ENCODE assay signal across 2 cellular contexts in the genomic region with DNA sequence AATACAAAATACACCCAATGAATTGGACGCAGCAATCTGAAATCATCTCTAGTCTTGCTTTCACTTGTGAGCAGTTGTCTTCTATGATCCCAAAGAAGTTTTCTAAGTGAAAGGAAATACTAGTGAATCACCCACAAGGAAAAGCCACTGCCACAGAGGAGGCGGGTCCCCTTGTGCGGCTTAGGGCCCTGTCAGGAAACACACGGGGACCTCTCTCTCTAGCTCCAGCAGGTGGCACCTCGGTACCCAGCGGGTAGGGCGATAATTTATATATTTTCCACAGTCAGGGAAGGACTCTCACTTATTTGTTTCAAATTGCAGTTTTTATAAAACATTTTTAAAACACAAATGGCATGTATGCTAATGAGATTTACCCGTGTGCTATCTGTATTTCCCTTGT.
TF ChIP-seq lines count a peak whose summit lies in the region.

No MANE protein-coding gene starts in this region.

TF ChIP-seq in IMR-90, 13 proteins besides CTCF, POLR2A, EP300 and RAD21:
- TF ChIP-seq MAFK (IDR thresholded peaks at IDR 0.05; ENCODE audit: low read depth, low read length): no peak
- TF ChIP-seq BHLHE40 (IDR thresholded peaks at IDR 0.05; ENCODE audit: low read depth, low read length): no peak
- TF ChIP-seq RFX5 (IDR thresholded peaks at IDR 0.05; ENCODE audit: low read depth, low read length): no peak
- no peak for TF ChIP-seq MAZ (IDR thresholded peaks at IDR 0.05; ENCODE audit: borderline replicate concordance, low read depth, low read length)
- no peak for TF ChIP-seq FOS (IDR thresholded peaks at IDR 0.05; ENCODE audit: low read depth, low read length)
- TF ChIP-seq RCOR1 (IDR thresholded peaks at IDR 0.05; ENCODE audit: insufficient replicate concordance, low read length): no peak
- TF ChIP-seq, protein P1, sequence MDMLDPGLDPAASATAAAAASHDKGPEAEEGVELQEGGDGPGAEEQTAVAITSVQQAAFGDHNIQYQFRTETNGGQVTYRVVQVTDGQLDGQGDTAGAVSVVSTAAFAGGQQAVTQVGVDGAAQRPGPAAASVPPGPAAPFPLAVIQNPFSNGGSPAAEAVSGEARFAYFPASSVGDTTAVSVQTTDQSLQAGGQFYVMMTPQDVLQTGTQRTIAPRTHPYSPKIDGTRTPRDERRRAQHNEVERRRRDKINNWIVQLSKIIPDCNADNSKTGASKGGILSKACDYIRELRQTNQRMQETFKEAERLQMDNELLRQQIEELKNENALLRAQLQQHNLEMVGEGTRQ (IDR thresholded peaks at IDR 0.05; ENCODE audit: low read depth, low read length): no peak
- no peak for TF ChIP-seq SMC3 (IDR thresholded peaks at IDR 0.05; ENCODE audit: low read depth, low read length)
- TF ChIP-seq CHD1 (IDR thresholded peaks at IDR 0.05; ENCODE audit: low read depth, low read length): no peak
- TF ChIP-seq, protein P2, sequence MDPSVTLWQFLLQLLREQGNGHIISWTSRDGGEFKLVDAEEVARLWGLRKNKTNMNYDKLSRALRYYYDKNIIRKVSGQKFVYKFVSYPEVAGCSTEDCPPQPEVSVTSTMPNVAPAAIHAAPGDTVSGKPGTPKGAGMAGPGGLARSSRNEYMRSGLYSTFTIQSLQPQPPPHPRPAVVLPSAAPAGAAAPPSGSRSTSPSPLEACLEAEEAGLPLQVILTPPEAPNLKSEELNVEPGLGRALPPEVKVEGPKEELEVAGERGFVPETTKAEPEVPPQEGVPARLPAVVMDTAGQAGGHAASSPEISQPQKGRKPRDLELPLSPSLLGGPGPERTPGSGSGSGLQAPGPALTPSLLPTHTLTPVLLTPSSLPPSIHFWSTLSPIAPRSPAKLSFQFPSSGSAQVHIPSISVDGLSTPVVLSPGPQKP (IDR thresholded peaks at IDR 0.05; ENCODE audit: borderline replicate concordance, low read depth, low read length): no peak
- no peak for TF ChIP-seq MXI1 (IDR thresholded peaks at IDR 0.05; ENCODE audit: borderline replicate concordance, low read depth, low read length)
- no peak for TF ChIP-seq NFE2L2 (IDR thresholded peaks at IDR 0.05; ENCODE audit: low read depth, low read length)
- TF ChIP-seq CEBPB (IDR thresholded peaks at IDR 0.05; ENCODE audit: low read depth, low read length): no peak

TF ChIP-seq in H1, 55 proteins besides CTCF, POLR2A, EP300 and RAD21:
- TF ChIP-seq CHD1 (IDR thresholded peaks at IDR 0.05; ENCODE audit: low read depth, low read length) (no peak), GABPA (IDR thresholded peaks at IDR 0.05; ENCODE audit: borderline replicate concordance, insufficient read depth, low read length) (no peak), BRCA1 (IDR thresholded peaks at IDR 0.05; ENCODE audit: low read depth, low read length) (no peak), SAP30 (IDR thresholded peaks at IDR 0.05; ENCODE audit: insufficient read depth, insufficient replicate concordance, low read length) (no peak), CBX5 (IDR thresholded peaks at IDR 0.05; ENCODE audit: low read depth, low read length) (no peak), ZNF274 (IDR thresholded peaks at IDR 0.05; ENCODE audit: borderline replicate concordance, extremely low read depth, low read length) (no peak), SRF (IDR thresholded peaks at IDR 0.05; ENCODE audit: low read depth, low read length) (no peak)
- TF ChIP-seq, protein P3, sequence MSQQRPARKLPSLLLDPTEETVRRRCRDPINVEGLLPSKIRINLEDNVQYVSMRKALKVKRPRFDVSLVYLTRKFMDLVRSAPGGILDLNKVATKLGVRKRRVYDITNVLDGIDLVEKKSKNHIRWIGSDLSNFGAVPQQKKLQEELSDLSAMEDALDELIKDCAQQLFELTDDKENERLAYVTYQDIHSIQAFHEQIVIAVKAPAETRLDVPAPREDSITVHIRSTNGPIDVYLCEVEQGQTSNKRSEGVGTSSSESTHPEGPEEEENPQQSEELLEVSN (IDR thresholded peaks at IDR 0.05): no peak
- TF ChIP-seq, protein P4, sequence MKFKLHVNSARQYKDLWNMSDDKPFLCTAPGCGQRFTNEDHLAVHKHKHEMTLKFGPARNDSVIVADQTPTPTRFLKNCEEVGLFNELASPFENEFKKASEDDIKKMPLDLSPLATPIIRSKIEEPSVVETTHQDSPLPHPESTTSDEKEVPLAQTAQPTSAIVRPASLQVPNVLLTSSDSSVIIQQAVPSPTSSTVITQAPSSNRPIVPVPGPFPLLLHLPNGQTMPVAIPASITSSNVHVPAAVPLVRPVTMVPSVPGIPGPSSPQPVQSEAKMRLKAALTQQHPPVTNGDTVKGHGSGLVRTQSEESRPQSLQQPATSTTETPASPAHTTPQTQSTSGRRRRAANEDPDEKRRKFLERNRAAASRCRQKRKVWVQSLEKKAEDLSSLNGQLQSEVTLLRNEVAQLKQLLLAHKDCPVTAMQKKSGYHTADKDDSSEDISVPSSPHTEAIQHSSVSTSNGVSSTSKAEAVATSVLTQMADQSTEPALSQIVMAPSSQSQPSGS (IDR thresholded peaks at IDR 0.05; ENCODE audit: low read length): no peak
